Comparison of ENCODE assay signal across 9 cellular contexts in genomic region chr6:68635706-68636513, GRCh38. TPM values are rescaled to one million over a fixed set of nuclear protein-coding genes. Genes with fewer than 3 reads are reported as not detected.
A peak's percentile ranks its signal among the peaks of the same experiment; 100 is the strongest.
DNase-seq lines count a peak whose midpoint lies in the region; ATAC-seq and TF ChIP-seq lines count a peak whose summit lies in the region.
"Had no signal": no experiment of that assay in that cellular context is flagged by ENCODE, and none has a peak within 500 bp of the region (broad histone marks: within the 10 kb centered on the region; RNA-seq: fewer than 3 reads in every experiment).

No MANE protein-coding gene starts in this region.

- in situ Hi-C loops in GM13977 (cut with MboI; ENCODE audit: low pct_unique_long_range_greater_than_20kb, low sequenced_read_pairs, unreplicated experiment), result loop anchor here (25.0 kb wide), 2 partner anchors 326 to 1476 kb away; no protein-coding TSS in a partner anchor

- DNase-seq in AG04449 (ENCODE audit: low read depth, low spot score) (no peak), GM13977 (ENCODE audit: low spot score) (peak; percentile 33), UCSD-AML1 (lab: John Stamatoyannopoulos, UW; ENCODE audit: unreplicated experiment) (peak; percentile 8), fibroblast of villous mesenchyme (ENCODE audit: low read depth) (peak; percentile 5), osteocyte (ENCODE audit: extremely low spot score, unreplicated experiment) (no peak), CD1c-positive myeloid dendritic cell (ENCODE audit: extremely low spot score) (no peak)
- DNase-seq in stimulated activated CD4-positive, alpha-beta T cell treated with anti-CD3 and anti-CD28 coated beads, Interleukin-4, amount 100 ng/mL, for 4 hours, result no peak

- H3K9me3 Mint-ChIP-seq in osteocyte (ENCODE audit: unreplicated experiment), result no peaks in the 10 kb centered on the region

- TF ChIP-seq CTCF in AG04449 (IDR thresholded peaks at IDR 0.05; ENCODE audit: insufficient read depth, low read length, missing control alignments) (no peak), GM13977 (IDR thresholded peaks at IDR 0.05; ENCODE audit: extremely low read depth, insufficient read depth, missing control alignments) (no peak), fibroblast of villous mesenchyme (IDR thresholded peaks at IDR 0.05; ENCODE audit: insufficient read depth, low read depth, low read length) (no peak), osteocyte (IDR thresholded peaks at IDR 0.05) (peak; percentile 43)

- CTCF ChIA-PET in AG04449 (lab: Yijun Ruan, JAX), result interaction anchor here (1.1 to 2.9 kb wide), 2 partner anchors 10 to 1472 kb away, joined by 3 to 13 read pairs; no protein-coding TSS in a partner anchor

- H3K4me3 ChIP-seq in AG04449 (ENCODE audit: low read depth, low read length), result peak overlapping the region; percentile 60
- H3K4me3 ChIP-seq in fibroblast of villous mesenchyme (ENCODE audit: low read depth, low read length), result peak overlapping the region; percentile 61

- peaks cover 53% of the 10 kb centered on the region for H3K27me3 Mint-ChIP-seq in osteocyte (ENCODE audit: unreplicated experiment)

- H3K4me1 Mint-ChIP-seq in osteocyte (ENCODE audit: unreplicated experiment), result peaks cover 45% of the 10 kb centered on the region

- H3K4me3 Mint-ChIP-seq in osteocyte (ENCODE audit: unreplicated experiment), result peak overlapping the region; percentile 93

- ATAC-seq in GM19455 (IDR thresholded peaks at IDR 0.05; ENCODE audit: unreplicated experiment), result no peak
- ATAC-seq: HCT116 had no signal

- peaks cover 11% of the 10 kb centered on the region for H3K36me3 Mint-ChIP-seq in osteocyte (ENCODE audit: unreplicated experiment)

- POLR2A ChIA-PET in AG04449 (lab: Yijun Ruan, JAX), result no interaction called here

- peak overlapping the region; percentile 70 for H3K27ac Mint-ChIP-seq in osteocyte (ENCODE audit: unreplicated experiment)

RNA-seq across cellular contexts. Expression of gene ADGRB3, which starts 0.8 kb away (rescaled TPM):
- total RNA-seq in fibroblast of villous mesenchyme, result under 0.01 and 0.32 TPM in 2 replicates
- total RNA-seq in osteocyte, result 8.8 and 8.9 TPM in 2 replicates

Comparison
In these comparisons a context has a peak if more than half of its experiments do, and no peak if none do; other contexts are left out.
1. DNase-seq: peak in GM13977 (single experiment), UCSD-AML1 (single experiment) and fibroblast of villous mesenchyme (single experiment); none in AG04449 (single experiment), osteocyte (single experiment), stimulated activated CD4-positive, alpha-beta T cell treated with anti-CD3 and anti-CD28 coated beads, Interleukin-4, amount 100 ng/mL, for 4 hours (0 of 2) and CD1c-positive myeloid dendritic cell (single experiment).